1 cellular context compared by ENCODE assay signal in the genomic region with DNA sequence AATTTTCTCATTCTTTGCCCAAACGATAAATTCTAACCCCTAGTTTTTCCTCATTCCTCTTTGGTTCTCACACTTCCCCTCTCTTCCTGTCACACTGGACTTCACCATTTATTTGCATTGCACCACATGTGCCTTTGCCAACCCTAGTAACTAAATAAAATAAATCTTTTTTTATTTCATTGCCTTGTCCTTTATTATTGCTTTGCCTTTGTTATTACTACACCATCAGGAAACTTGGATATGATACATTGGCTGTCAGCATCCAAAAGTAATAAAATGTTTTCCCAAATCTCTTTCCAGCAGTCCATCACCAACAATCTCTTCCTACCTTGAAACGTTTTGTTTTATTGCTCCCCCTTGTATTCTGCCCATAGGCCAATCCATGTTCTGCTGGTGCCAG.
TF ChIP-seq lines count a peak whose summit lies in the region.

No MANE protein-coding gene starts in this region.

TF ChIP-seq in IMR-90, 13 proteins besides CTCF, POLR2A, EP300 and RAD21 (continued from another document):
- no peak for TF ChIP-seq MXI1 (IDR thresholded peaks at IDR 0.05; ENCODE audit: borderline replicate concordance, low read depth, low read length)
- TF ChIP-seq, protein P1, sequence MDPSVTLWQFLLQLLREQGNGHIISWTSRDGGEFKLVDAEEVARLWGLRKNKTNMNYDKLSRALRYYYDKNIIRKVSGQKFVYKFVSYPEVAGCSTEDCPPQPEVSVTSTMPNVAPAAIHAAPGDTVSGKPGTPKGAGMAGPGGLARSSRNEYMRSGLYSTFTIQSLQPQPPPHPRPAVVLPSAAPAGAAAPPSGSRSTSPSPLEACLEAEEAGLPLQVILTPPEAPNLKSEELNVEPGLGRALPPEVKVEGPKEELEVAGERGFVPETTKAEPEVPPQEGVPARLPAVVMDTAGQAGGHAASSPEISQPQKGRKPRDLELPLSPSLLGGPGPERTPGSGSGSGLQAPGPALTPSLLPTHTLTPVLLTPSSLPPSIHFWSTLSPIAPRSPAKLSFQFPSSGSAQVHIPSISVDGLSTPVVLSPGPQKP (IDR thresholded peaks at IDR 0.05; ENCODE audit: borderline replicate concordance, low read depth, low read length) = no peak
- TF ChIP-seq FOS (IDR thresholded peaks at IDR 0.05; ENCODE audit: low read depth, low read length) = no peak
- no peak for TF ChIP-seq MAZ (IDR thresholded peaks at IDR 0.05; ENCODE audit: borderline replicate concordance, low read depth, low read length)
- TF ChIP-seq RFX5 (IDR thresholded peaks at IDR 0.05; ENCODE audit: low read depth, low read length) = no peak
- no peak for TF ChIP-seq SMC3 (IDR thresholded peaks at IDR 0.05; ENCODE audit: low read depth, low read length)
- no peak for TF ChIP-seq CEBPB (IDR thresholded peaks at IDR 0.05; ENCODE audit: low read depth, low read length)
